ENCODE assay signal across 8 cellular contexts in genomic region chr6:142946924-142947701, GRCh38. TPM values are rescaled to one million over a fixed set of nuclear protein-coding genes. Genes with fewer than 3 reads are reported as not detected.
DNase-seq lines count a peak whose midpoint lies in the region; ATAC-seq and TF ChIP-seq lines count a peak whose summit lies in the region.

No MANE protein-coding gene starts in this region.

- peak overlapping the region; percentile 87 for H3K9ac ChIP-seq in OCI-LY3 (ENCODE audit: low read length)

- H3K36me3 ChIP-seq in OCI-LY3 (replicated peaks; ENCODE audit: low read depth, low read length) (no peaks in the 10 kb centered on the region), esophagus squamous epithelium (no peaks in the 10 kb centered on the region)

- 0% methylated on average over 4 to 15 of the region's 76 CpGs for WGBS in esophagus squamous epithelium, 2 donors

- peaks cover 49% of the 10 kb centered on the region for H3K4me1 ChIP-seq in OCI-LY3 (ENCODE audit: low read length)
- peaks cover 0 to 30% (median 8%) of the 10 kb centered on the region in 3 donors for H3K4me1 ChIP-seq in esophagus squamous epithelium

- H3K4me3 ChIP-seq in OCI-LY3 (ENCODE audit: low read length) (peak overlapping the region; percentile 86), esophagus squamous epithelium (peak overlapping the region; percentile 77 to 99 (median 92))

- DNase-seq in NCI-H524 (lab: John Stamatoyannopoulos, UW) (peak; percentile 35 to 59), NCI-H524 treated with DMSO at 0.1 percent for 48 hours (lab: John Stamatoyannopoulos, UW) (no peak), esophagus squamous epithelium (lab: John Stamatoyannopoulos, UW) (no peak), naive B cell (peak; percentile 91)
- peak; percentile 86 to 88 for DNase-seq in activated T-cell treated with anti-CD3 and anti-CD28 coated beads, Interleukin-2, amount 50 U/mL, for 48 hours
- DNase-seq in stimulated activated naive CD4-positive, alpha-beta T cell (lab: John Stamatoyannopoulos, UW) = peak; percentile 60 to 82 (median 75)

- H3K4me3 Mint-ChIP-seq in naive B cell = peak overlapping the region; percentile 94 to 98 (median 96)

- H3K27me3 Mint-ChIP-seq in naive B cell = peaks cover 0 to 4% (median 0%) of the 10 kb centered on the region in 3 donors

- H3K27me3 ChIP-seq in OCI-LY3 (ENCODE audit: low read depth, low read length) = no peaks in the 10 kb centered on the region
- no peaks in the 10 kb centered on the region for H3K27me3 ChIP-seq in esophagus squamous epithelium

- H3K36me3 Mint-ChIP-seq in naive B cell = no peaks in the 10 kb centered on the region

- TF ChIP-seq CTCF in OCI-LY3 (IDR thresholded peaks at IDR 0.05; ENCODE audit: low read depth, low read length) (no peak), esophagus squamous epithelium (IDR thresholded peaks at IDR 0.05) (peak in 2 of 6 experiments; percentile 3 to 13)

- intact Hi-C loops in esophagus squamous epithelium (cut with DNase I) = no loop called here

- peak; percentile 38 for ATAC-seq in HG02943 (IDR thresholded peaks at IDR 0.05; ENCODE audit: low read depth, unreplicated experiment)
- peak; percentile 54 to 58 for ATAC-seq in naive B cell (ENCODE audit: low read depth in 2 of 2)

- peaks cover 35 to 38% (median 38%) of the 10 kb centered on the region in 3 donors for H3K4me1 Mint-ChIP-seq in naive B cell

- H2AFZ ChIP-seq in OCI-LY3 (ENCODE audit: low read depth, low read length) = 0 out of 2 replicates have a peak overlapping the region, but pooled peaks have one; percentile 5

- H3K79me2 ChIP-seq in OCI-LY3 (ENCODE audit: low read length) = peaks cover 39% of the 10 kb centered on the region

- no peaks in the 10 kb centered on the region for H3K9me3 ChIP-seq in OCI-LY3 (ENCODE audit: insufficient read depth, low read length)
- H3K9me3 ChIP-seq in esophagus squamous epithelium = no peaks in the 10 kb centered on the region

- peak overlapping the region; percentile 100 for H3K27ac Mint-ChIP-seq in naive B cell

- H3K4me2 ChIP-seq in OCI-LY3 (ENCODE audit: low read length) = peak overlapping the region; percentile 74

- H3K9me3 Mint-ChIP-seq in naive B cell = no peaks in the 10 kb centered on the region

- H3K27ac ChIP-seq in OCI-LY3 (ENCODE audit: low read length) = peak overlapping the region; percentile 97
- H3K27ac ChIP-seq in esophagus squamous epithelium = peak overlapping the region; percentile 95 to 100 (median 98)

- H4K20me1 ChIP-seq in OCI-LY3 (ENCODE audit: insufficient read depth, low read length) = peaks cover 14% of the 10 kb centered on the region

- TF ChIP-seq POLR2A in esophagus squamous epithelium (IDR thresholded peaks at IDR 0.05) = peak in 2 of 4 donors; percentile 78 to 85

RNA-seq across cellular contexts. Expression of gene HIVEP2, which starts 2.1 kb away (rescaled TPM):
- 10 to 100 TPM in 3 of 4 donors, 1 to 10 TPM in 1; 8.6 to 19.3 (median 12.7) TPM for total RNA-seq in esophagus squamous epithelium
- polyA plus RNA-seq in naive B cell (ENCODE audit: low read depth in 6 of 6) = 10 to 100 TPM in 1 of 6 donors, 1 to 10 TPM in 5; 2.7 to 10.2 (median 5.4) TPM

Comparison
In these comparisons a context has a peak if more than half of its experiments do, and no peak if none do; other contexts are left out.
1. DNase-seq: peak in NCI-H524 (2 of 2), activated T-cell treated with anti-CD3 and anti-CD28 coated beads, Interleukin-2, amount 50 U/mL, for 48 hours (2 of 2), naive B cell (single experiment) and stimulated activated naive CD4-positive, alpha-beta T cell (6 of 6); none in NCI-H524 treated with DMSO at 0.1 percent for 48 hours (single experiment) and esophagus squamous epithelium (single experiment).